Comparison of ENCODE assay signal across 16 cellular contexts in genomic region chr4:123974419-123975105, GRCh38.
"Had no signal": no experiment of that assay in that cellular context is flagged by ENCODE, and none has a peak within 500 bp of the region (broad histone marks: within the 10 kb centered on the region; RNA-seq: fewer than 3 reads in every experiment).

No MANE protein-coding gene starts in this region.

- DNase-seq: activated CD4-positive, alpha-beta T cell treated with anti-CD3 and anti-CD28 coated beads, Interleukin-2, amount 50 U/mL, for 1 hour; activated naive CD8-positive, alpha-beta T cell treated with anti-CD3 and anti-CD28 coated beads, Interleukin-2, amount 10 ng/mL, durations not matched to agents 7 days and 5 days; dorsolateral prefrontal cortex; erythroblast; head of caudate nucleus; left colon; midbrain; pancreas; stimulated activated CD4-positive, alpha-beta T cell treated with anti-CD3 and anti-CD28 coated beads, Interleukin-2, amount 100 ng/mL, for 24 hours; T-helper 2 cell; thyroid gland; uterus had no signal

- H3K36me3 ChIP-seq: ascending aorta, pancreas, thyroid gland, uterus had no signal

- ATAC-seq: left colon; pancreas; stimulated activated effector memory CD8-positive, alpha-beta T cell treated with anti-CD3 and anti-CD28 coated beads, Interleukin-12 subunit alpha, Interleukin-12 subunit beta, amount 100 ng/mL, for 72 hours had no signal

- H3K4me3 Mint-ChIP-seq: activated naive CD8-positive, alpha-beta T cell treated with anti-CD3 and anti-CD28 coated beads, Interleukin-2, amount 10 ng/mL, durations not matched to agents 7 days and 5 days; activated T-helper 1 cell treated with anti-CD3 and anti-CD28 coated beads, Interleukin-12 subunit alpha, Interleukin-12 subunit beta, Interleukin-2, Interleukin-4 antibody, amounts not matched to agents 30 ng/mL and 10 ng/mL and 1 ng/mL, durations not matched to agents 14 hours and 24 hours and 36 hours; stimulated activated effector memory CD8-positive, alpha-beta T cell treated with anti-CD3 and anti-CD28 coated beads, Interleukin-12 subunit alpha, Interleukin-12 subunit beta, amount 100 ng/mL, for 72 hours had no signal

- H3K36me3 Mint-ChIP-seq: activated naive CD8-positive, alpha-beta T cell treated with anti-CD3 and anti-CD28 coated beads, Interleukin-2, amount 10 ng/mL, durations not matched to agents 7 days and 5 days; stimulated activated effector memory CD8-positive, alpha-beta T cell treated with anti-CD3 and anti-CD28 coated beads, Interleukin-12 subunit alpha, Interleukin-12 subunit beta, amount 100 ng/mL, for 72 hours had no signal

- H3K27me3 ChIP-seq: ascending aorta, dorsolateral prefrontal cortex, pancreas, thyroid gland, uterus had no signal

- H3K4me1 Mint-ChIP-seq: activated naive CD8-positive, alpha-beta T cell treated with anti-CD3 and anti-CD28 coated beads, Interleukin-2, amount 10 ng/mL, durations not matched to agents 7 days and 5 days; stimulated activated effector memory CD8-positive, alpha-beta T cell treated with anti-CD3 and anti-CD28 coated beads, Interleukin-12 subunit alpha, Interleukin-12 subunit beta, amount 100 ng/mL, for 72 hours had no signal

- H3K4me1 ChIP-seq: ascending aorta, pancreas, thyroid gland had no signal

- H3K4me3 ChIP-seq: ascending aorta, dorsolateral prefrontal cortex, lung, pancreas, thyroid gland, uterus had no signal

- H3K9me3 ChIP-seq: ascending aorta, pancreas, thyroid gland, uterus had no signal

- H3K27ac ChIP-seq: ascending aorta, dorsolateral prefrontal cortex, pancreas, thyroid gland, uterus had no signal

- H3K27ac Mint-ChIP-seq: activated naive CD8-positive, alpha-beta T cell treated with anti-CD3 and anti-CD28 coated beads, Interleukin-2, amount 10 ng/mL, durations not matched to agents 7 days and 5 days; activated T-helper 1 cell treated with anti-CD3 and anti-CD28 coated beads, Interleukin-12 subunit alpha, Interleukin-12 subunit beta, Interleukin-2, Interleukin-4 antibody, amounts not matched to agents 30 ng/mL and 10 ng/mL and 1 ng/mL, durations not matched to agents 14 hours and 24 hours and 36 hours; stimulated activated effector memory CD8-positive, alpha-beta T cell treated with anti-CD3 and anti-CD28 coated beads, Interleukin-12 subunit alpha, Interleukin-12 subunit beta, amount 100 ng/mL, for 72 hours had no signal

- H3K9me3 Mint-ChIP-seq: activated naive CD8-positive, alpha-beta T cell treated with anti-CD3 and anti-CD28 coated beads, Interleukin-2, amount 10 ng/mL, durations not matched to agents 7 days and 5 days; activated T-helper 1 cell treated with anti-CD3 and anti-CD28 coated beads, Interleukin-12 subunit alpha, Interleukin-12 subunit beta, Interleukin-2, Interleukin-4 antibody, amounts not matched to agents 30 ng/mL and 10 ng/mL and 1 ng/mL, durations not matched to agents 14 hours and 24 hours and 36 hours had no signal
